In the genomic region with DNA sequence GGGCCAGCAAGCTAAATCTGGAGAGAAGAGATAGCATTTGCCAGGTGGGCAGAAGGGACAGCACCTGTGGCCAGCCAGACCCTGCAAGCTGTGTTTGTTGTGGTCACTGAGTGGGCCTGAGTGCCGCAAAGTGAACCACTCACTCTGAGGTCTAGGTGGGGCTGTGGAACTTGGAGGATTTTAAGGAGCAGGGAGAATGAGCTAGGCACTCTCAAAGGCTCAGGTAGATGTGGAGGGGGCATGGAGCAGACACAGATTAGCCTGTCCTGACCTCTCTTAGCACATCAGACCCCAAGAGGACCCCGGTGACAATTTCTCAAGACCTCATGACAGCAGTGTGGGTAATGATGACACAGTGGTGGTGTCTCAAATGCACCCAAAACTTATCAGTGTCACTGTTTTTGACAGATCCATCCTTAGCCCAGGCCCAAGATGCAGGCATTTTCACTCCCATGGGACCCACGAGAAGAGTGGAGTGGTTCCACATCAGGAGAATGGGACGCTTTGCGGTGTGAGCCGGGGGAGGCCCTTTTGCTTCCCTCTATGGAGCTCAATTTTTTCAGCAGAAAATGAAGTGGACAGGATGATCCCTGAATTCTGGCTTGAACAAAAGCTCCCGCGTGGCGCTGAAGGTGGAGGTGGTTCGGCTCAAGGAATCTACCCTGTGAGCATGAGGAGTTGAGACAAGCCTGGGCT, we compare ENCODE assay signal across 8 cellular contexts. TPM values are rescaled to one million over a fixed set of nuclear protein-coding genes. Genes with fewer than 3 reads are reported as not detected.
DNase-seq lines count a peak whose midpoint lies in the region; ATAC-seq and TF ChIP-seq lines count a peak whose summit lies in the region.

No MANE protein-coding gene starts in this region.

- H3K4me1 Mint-ChIP-seq in activated T-helper 17 cell treated with anti-CD3 and anti-CD28 coated beads, Interleukin-2, amount 50 U/mL, for 72 hours: peaks cover 18% of the 10 kb centered on the region
- H3K4me1 Mint-ChIP-seq in mesothelial cell of epicardium: peaks cover 62% of the 10 kb centered on the region

- peaks cover 78% of the 10 kb centered on the region for H3K27me3 ChIP-seq in left ventricle myocardium inferior (ENCODE audit: low read depth)

- H3K9me3 Mint-ChIP-seq in activated T-helper 17 cell treated with anti-CD3 and anti-CD28 coated beads, Interleukin-2, amount 50 U/mL, for 72 hours: no peaks in the 10 kb centered on the region
- H3K9me3 Mint-ChIP-seq in mesothelial cell of epicardium: no peaks in the 10 kb centered on the region

- intact Hi-C loops in left ventricle myocardium inferior (cut with micrococcal nuclease): no loop called here
- intact Hi-C loops in Right ventricle myocardium inferior (cut with DNase I): loop anchor here (1.0 kb wide), 1 partner anchor 297 kb away; no protein-coding TSS in a partner anchor

- no peak for DNase-seq in left ventricle myocardium inferior
- no peak for DNase-seq in Right ventricle myocardium inferior (ENCODE audit: missing footprints)
- no peak for DNase-seq in mesothelial cell of epicardium (ENCODE audit: low spot score in 2 of 2, unreplicated experiment in 2 of 2)
- DNase-seq in SHP77 (lab: John Stamatoyannopoulos, UW): no peak
- no peak for DNase-seq in NCI-H128 (lab: John Stamatoyannopoulos, UW; ENCODE audit: unreplicated experiment)
- no peak for DNase-seq in NCI-H524 treated with DMSO at 0.1 percent for 48 hours (lab: John Stamatoyannopoulos, UW)

- no peaks in the 10 kb centered on the region for H3K36me3 Mint-ChIP-seq in activated T-helper 17 cell treated with anti-CD3 and anti-CD28 coated beads, Interleukin-2, amount 50 U/mL, for 72 hours (ENCODE audit: low read depth)
- H3K36me3 Mint-ChIP-seq in mesothelial cell of epicardium: no peaks in the 10 kb centered on the region

- ATAC-seq in Right ventricle myocardium inferior (no peak), HG02973 (IDR thresholded peaks at IDR 0.05; ENCODE audit: unreplicated experiment) (no peak)
- ATAC-seq in activated T-helper 17 cell treated with anti-CD3 and anti-CD28 coated beads, Interleukin-2, amount 50 U/mL, for 72 hours (replicated peaks): peak; percentile 17

- no peaks in the 10 kb centered on the region for H3K9me3 ChIP-seq in left ventricle myocardium inferior (replicated peaks)

- peak overlapping the region; percentile 74 for H3K4me3 Mint-ChIP-seq in activated T-helper 17 cell treated with anti-CD3 and anti-CD28 coated beads, Interleukin-2, amount 50 U/mL, for 72 hours
- H3K4me3 Mint-ChIP-seq in mesothelial cell of epicardium: no peak overlapping the region

- H3K27ac Mint-ChIP-seq in activated T-helper 17 cell treated with anti-CD3 and anti-CD28 coated beads, Interleukin-2, amount 50 U/mL, for 72 hours: peak overlapping the region; percentile 83
- H3K27ac Mint-ChIP-seq in mesothelial cell of epicardium: peak overlapping the region; percentile 95

- peaks cover 36% of the 10 kb centered on the region for H3K4me1 ChIP-seq in left ventricle myocardium inferior

- TF ChIP-seq CTCF in left ventricle myocardium inferior (IDR thresholded peaks at IDR 0.05; ENCODE audit: borderline replicate concordance) (no peak), mesothelial cell of epicardium (IDR thresholded peaks at IDR 0.05; ENCODE audit: unreplicated experiment) (no peak)

- no peak overlapping the region for H3K27ac ChIP-seq in left ventricle myocardium inferior (replicated peaks)

- no peaks in the 10 kb centered on the region for H3K36me3 ChIP-seq in left ventricle myocardium inferior

- H3K27me3 Mint-ChIP-seq in activated T-helper 17 cell treated with anti-CD3 and anti-CD28 coated beads, Interleukin-2, amount 50 U/mL, for 72 hours: peaks cover 12% of the 10 kb centered on the region
- H3K27me3 Mint-ChIP-seq in mesothelial cell of epicardium (ENCODE audit: low read depth): no peaks in the 10 kb centered on the region

- H3K4me3 ChIP-seq in left ventricle myocardium inferior: peak overlapping the region; percentile 47

RNA-seq across cellular contexts. Expression of a gene that starts 43.8 kb away (rescaled TPM):
- total RNA-seq in left ventricle myocardium inferior: 17.8 TPM
- 14.1 TPM for total RNA-seq in Right ventricle myocardium inferior
- total RNA-seq in activated T-helper 17 cell treated with anti-CD3 and anti-CD28 coated beads, Interleukin-2, amount 50 U/mL, for 72 hours: 100 to 1,000 TPM in 1 of 2 donors, 10 to 100 TPM in 1; 94.9 to 131 TPM
- 147 to 165 TPM (median 156 TPM) in 3 replicates for total RNA-seq in mesothelial cell of epicardium
